In the genomic region with DNA sequence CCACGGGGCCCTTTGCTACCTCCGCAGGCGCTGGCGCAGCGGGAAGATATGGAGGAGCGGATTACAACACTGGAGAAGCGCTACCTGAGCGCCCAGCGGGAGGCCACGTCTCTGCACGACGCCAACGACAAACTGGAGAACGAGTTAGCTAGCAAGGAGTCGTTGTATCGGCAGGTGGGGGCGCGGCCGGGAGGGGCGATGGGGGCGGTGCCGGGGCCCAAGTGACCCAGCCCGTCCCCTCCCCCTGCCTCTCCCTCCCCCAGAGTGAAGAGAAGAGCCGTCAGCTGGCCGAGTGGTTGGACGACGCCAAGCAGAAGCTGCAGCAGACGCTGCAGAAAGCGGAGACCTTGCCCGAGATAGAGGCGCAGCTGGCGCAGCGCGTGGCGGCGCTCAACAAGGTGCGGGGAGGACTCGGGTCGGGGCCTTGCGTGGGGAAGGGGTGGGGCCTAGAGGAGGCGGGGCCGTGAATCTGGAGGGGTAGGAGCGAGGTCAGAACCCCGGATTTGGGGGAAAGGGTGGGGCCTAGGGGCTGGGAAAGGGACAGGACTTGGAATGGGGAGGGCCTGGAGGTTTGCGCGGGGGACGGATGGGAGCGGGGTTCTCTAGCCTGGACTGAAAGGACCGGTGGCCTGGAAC, we compare ENCODE assay signal across 1 cellular context.
TF ChIP-seq lines count a peak whose summit lies in the region.

No MANE protein-coding gene starts in this region.

TF ChIP-seq in H1, 55 proteins besides CTCF, POLR2A, EP300 and RAD21:
- TF ChIP-seq GABPA (IDR thresholded peaks at IDR 0.05; ENCODE audit: borderline replicate concordance, insufficient read depth, low read length) (no peak), BRCA1 (IDR thresholded peaks at IDR 0.05; ENCODE audit: low read depth, low read length) (no peak), SP2 (IDR thresholded peaks at IDR 0.05; ENCODE audit: low read length) (no peak), YY1 (IDR thresholded peaks at IDR 0.05; ENCODE audit: low read depth, low read length) (no peak), SAP30 (IDR thresholded peaks at IDR 0.05; ENCODE audit: insufficient read depth, insufficient replicate concordance, low read length) (no peak), KDM4A (IDR thresholded peaks at IDR 0.05; ENCODE audit: low read depth, low read length, severe bottlenecking) (peak; percentile 38), SRF (IDR thresholded peaks at IDR 0.05; ENCODE audit: low read depth, low read length) (no peak), CHD1 (IDR thresholded peaks at IDR 0.05; ENCODE audit: low read depth, low read length) (no peak), PHF8 (conservative IDR thresholded peaks at IDR 0.05; ENCODE audit: low read depth, low read length) (0 out of 2 replicates have a peak, but pooled peaks have one; percentile 16), POLR2AphosphoS5 (IDR thresholded peaks at IDR 0.05; ENCODE audit: low read depth, low read length) (no peak), ASH2L (IDR thresholded peaks at IDR 0.05; ENCODE audit: low read length) (no peak), JUND (IDR thresholded peaks at IDR 0.05; ENCODE audit: low read length) (no peak), SP1 (IDR thresholded peaks at IDR 0.05; ENCODE audit: low read depth, low read length) (no peak)
- TF ChIP-seq, protein P1, sequence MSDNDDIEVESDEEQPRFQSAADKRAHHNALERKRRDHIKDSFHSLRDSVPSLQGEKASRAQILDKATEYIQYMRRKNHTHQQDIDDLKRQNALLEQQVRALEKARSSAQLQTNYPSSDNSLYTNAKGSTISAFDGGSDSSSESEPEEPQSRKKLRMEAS (IDR thresholded peaks at IDR 0.05) = peak; percentile 52
